ENCODE assay signal across 8 cellular contexts in genomic region chr15:66293085-66293418, GRCh38. TPM values are rescaled to one million over a fixed set of nuclear protein-coding genes. Genes with fewer than 3 reads are reported as not detected.
DNase-seq lines count a peak whose midpoint lies in the region; ATAC-seq and TF ChIP-seq lines count a peak whose summit lies in the region.

No MANE protein-coding gene starts in this region.

- DNase-seq in H7 (no peak), Right ventricle myocardium superior (no peak), sigmoid colon (no peak), HT-29 (ENCODE audit: low spot score) (no peak)
- no peak for DNase-seq in stimulated activated CD8-positive, alpha-beta memory T cell treated with anti-CD3 and anti-CD28 coated beads, Interleukin-4, amount 100 ng/mL, for 48 hours
- DNase-seq in activated effector memory CD4-positive, alpha-beta T cell treated with Interleukin-2 at 50 U/mL for 16 hours: no peak

- no peak for TF ChIP-seq POLR2A in sigmoid colon (IDR thresholded peaks at IDR 0.05)

- WGBS in sigmoid colon, 2 donors: 1 to 2% methylated on average over 13 of the region's 13 CpGs

- TF ChIP-seq EP300 in sigmoid colon (IDR thresholded peaks at IDR 0.05): no peak

- H3K27ac ChIP-seq in VCaP (peak overlapping the region; percentile 95), sigmoid colon (peak overlapping the region; percentile 88 to 94 (median 92))

- H3K4me3 ChIP-seq in H7 (ENCODE audit: insufficient read depth, low read depth, low read length) (peak overlapping the region; percentile 52), sigmoid colon (peak overlapping the region; percentile 62 to 79 (median 76))

- H3K4me1 ChIP-seq in sigmoid colon: peaks cover 0 to 42% (median 30%) of the 10 kb centered on the region in 4 donors

- intact Hi-C loops in Right ventricle myocardium superior (cut with DNase I) (loop anchor here (5.0 kb wide), 1 partner anchor 376 kb away; no protein-coding TSS in a partner anchor), sigmoid colon (cut with DNase I) (loop anchor here (5.0 kb wide), 1 partner anchor 656 kb away; no protein-coding TSS in a partner anchor)

- H3K27me3 ChIP-seq in H7 (ENCODE audit: control insufficient read depth, insufficient read depth, low read length) (no peaks in the 10 kb centered on the region), sigmoid colon (no peaks in the 10 kb centered on the region)

- H3K9me3 ChIP-seq in sigmoid colon: no peaks in the 10 kb centered on the region

- H3K36me3 ChIP-seq in H7 (replicated peaks; ENCODE audit: control insufficient read depth, insufficient read depth, low read length) (no peaks in the 10 kb centered on the region), sigmoid colon (no peaks in the 10 kb centered on the region)

- ATAC-seq in Right ventricle myocardium superior (ENCODE audit: poor library complexity) (peak; percentile 27), HG02759 (IDR thresholded peaks at IDR 0.05; ENCODE audit: unreplicated experiment) (no peak)

- TF ChIP-seq CTCF in VCaP (conservative IDR thresholded peaks at IDR 0.05): no peak
- TF ChIP-seq CTCF in sigmoid colon (IDR thresholded peaks at IDR 0.05): no peak

RNA-seq across cellular contexts. Expression of gene DIS3L, which starts 0.3 kb away (rescaled TPM):
- 26.9 and 28.4 TPM in 2 replicates for total RNA-seq in H7 (2014; rRNA removed; shearing (Covaris generic))
- 40.1 TPM for total RNA-seq in Right ventricle myocardium superior
- 10 to 100 TPM; 29.5 to 52.3 (median 40.9) TPM for total RNA-seq in sigmoid colon
- 10 to 100 TPM in 1 of 3 donors, 1 to 10 TPM in 2; 5.3 to 11.5 (median 6.6) TPM for polyA plus RNA-seq in sigmoid colon
- total RNA-seq in HT-29 (2014; rRNA removed; shearing (Covaris generic)): 5.7 and 14.5 TPM in 2 replicates

RNA-seq across cellular contexts. Expression of gene MEGF11, which starts 39.5 kb away (rescaled TPM):
- 0.67 and 0.76 TPM in 2 replicates for total RNA-seq in H7 (2014; rRNA removed; shearing (Covaris generic))
- total RNA-seq in Right ventricle myocardium superior (not detected), sigmoid colon (not detected)
- polyA plus RNA-seq in sigmoid colon: under 1 TPM in 1 of 3 donors, not detected in 2; 0.04 TPM
- 0.51 TPM in 1 of 2 replicates, not detected in the other for total RNA-seq in HT-29 (2014; rRNA removed; shearing (Covaris generic))
